ENCODE assay signal across 8 cellular contexts in the genomic region with DNA sequence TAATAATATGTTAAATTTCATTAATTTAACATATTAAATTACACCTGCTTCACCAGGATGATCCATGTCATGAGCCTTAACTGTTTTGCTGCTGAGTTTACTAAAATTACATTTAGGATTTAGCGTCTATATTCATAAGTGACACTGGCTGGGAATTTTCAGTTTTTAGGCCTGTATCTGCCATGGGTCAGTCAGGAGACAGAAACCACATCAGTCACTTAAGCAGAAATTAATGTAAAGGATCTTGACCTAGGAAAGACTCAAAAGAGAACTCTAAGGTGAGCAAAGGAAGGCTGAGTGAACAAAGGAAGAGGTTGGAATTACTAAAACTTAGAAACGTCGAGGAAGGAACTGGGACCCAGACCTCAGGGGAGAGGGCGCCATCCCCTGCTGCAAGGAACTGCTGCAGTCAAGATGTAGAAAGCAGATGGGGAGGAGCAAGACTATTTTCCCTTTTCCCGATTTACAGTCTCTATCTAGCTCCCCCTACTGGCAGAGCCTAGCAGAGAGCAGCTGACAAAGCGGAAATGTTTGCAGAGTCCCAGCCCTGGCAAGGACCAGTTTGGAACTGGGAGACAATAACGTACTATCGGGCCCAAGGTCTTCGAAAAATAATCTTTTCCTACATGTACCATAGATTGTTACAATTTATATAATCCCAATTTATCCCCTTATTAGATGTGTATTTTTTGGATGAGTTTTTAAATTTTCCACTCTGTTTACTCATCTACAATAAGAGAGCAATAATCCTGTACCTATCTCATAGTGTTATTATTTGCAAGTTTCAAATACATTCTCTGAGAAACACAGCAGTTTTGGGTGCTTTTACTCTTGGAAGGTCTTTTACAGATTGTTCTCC. TPM values are rescaled to one million over a fixed set of nuclear protein-coding genes. Genes with fewer than 3 reads are reported as not detected.
A peak's percentile ranks its signal among the peaks of the same experiment; 100 is the strongest.
DNase-seq lines count a peak whose midpoint lies in the region; ATAC-seq and TF ChIP-seq lines count a peak whose summit lies in the region.

No MANE protein-coding gene starts in this region.

- H3K27me3 Mint-ChIP-seq in Calu3 (ENCODE audit: unreplicated experiment) (no peaks in the 10 kb centered on the region), neural progenitor cell (ENCODE audit: insufficient read depth, low read depth) (peaks cover 3% of the 10 kb centered on the region)

- H3K9ac ChIP-seq in neural progenitor cell, result no peak overlapping the region

- H3K9me3 Mint-ChIP-seq in Calu3 (ENCODE audit: low read depth, unreplicated experiment), result no peaks in the 10 kb centered on the region
- H3K9me3 Mint-ChIP-seq in neural progenitor cell, result peaks cover 2% of the 10 kb centered on the region

- H3K4me1 ChIP-seq in Peyer's patch (no peaks in the 10 kb centered on the region), neural progenitor cell (no peaks in the 10 kb centered on the region), aorta (ENCODE audit: control insufficient read depth in 1 of 2, insufficient read depth in 2 of 2, low read length in 2 of 2) (no peaks in the 10 kb centered on the region)

- peak; percentile 76 for TF ChIP-seq CTCF in Calu3 (IDR thresholded peaks at IDR 0.05; ENCODE audit: unreplicated experiment)
- TF ChIP-seq CTCF in Peyer's patch (IDR thresholded peaks at IDR 0.05), result peak; percentile 56 to 72 (median 68)
- peak; percentile 96 for TF ChIP-seq CTCF in fibroblast of the aortic adventitia (IDR thresholded peaks at IDR 0.05; ENCODE audit: insufficient read depth, low read length)
- peak; percentile 97 for TF ChIP-seq CTCF in neural progenitor cell (IDR thresholded peaks at IDR 0.05)

- intact Hi-C loops in Calu3 (cut with micrococcal nuclease; ENCODE audit: unreplicated experiment) (no loop called here), aorta (cut with DNase I) (loop anchor here (2.0 to 5.0 kb wide), 2 partner anchors 66 to 150 kb away; no protein-coding TSS in a partner anchor)

- WGBS in aorta, 2 donors, result 10 to 12% methylated on average over 9 of the region's 9 CpGs

- H3K27me3 ChIP-seq in MG63, result no peaks in the 10 kb centered on the region
- no peaks in the 10 kb centered on the region for H3K27me3 ChIP-seq in Peyer's patch
- H3K27me3 ChIP-seq in neural progenitor cell, result no peaks in the 10 kb centered on the region
- no peaks in the 10 kb centered on the region for H3K27me3 ChIP-seq in aorta (ENCODE audit: control insufficient read depth in 1 of 2, insufficient read depth in 2 of 2, low read length in 1 of 2)

- no peak overlapping the region for H3K4me2 ChIP-seq in neural progenitor cell

- H3K79me2 ChIP-seq in neural progenitor cell (ENCODE audit: low read depth), result no peaks in the 10 kb centered on the region

- H3K36me3 ChIP-seq in MG63 (no peaks in the 10 kb centered on the region), Peyer's patch (no peaks in the 10 kb centered on the region), neural progenitor cell (no peaks in the 10 kb centered on the region), aorta (ENCODE audit: control insufficient read depth in 1 of 2, insufficient read depth in 2 of 2, low read length in 1 of 2) (no peaks in the 10 kb centered on the region)

- peaks cover 6% of the 10 kb centered on the region for H3K4me1 Mint-ChIP-seq in Calu3 (ENCODE audit: low read depth, unreplicated experiment)
- H3K4me1 Mint-ChIP-seq in neural progenitor cell, result peaks cover 5% of the 10 kb centered on the region

- H3K9me3 ChIP-seq in MG63, result no peaks in the 10 kb centered on the region
- H3K9me3 ChIP-seq in Peyer's patch, result no peaks in the 10 kb centered on the region
- no peaks in the 10 kb centered on the region for H3K9me3 ChIP-seq in neural progenitor cell (ENCODE audit: low read depth)
- H3K9me3 ChIP-seq in aorta (ENCODE audit: control insufficient read depth, low read length), result no peaks in the 10 kb centered on the region

- BruUV-seq in Calu3 (replicated peaks; lab: Mats Ljungman, UMichigan), result no TSS peak

- H3K36me3 Mint-ChIP-seq in Calu3 (ENCODE audit: insufficient read depth, unreplicated experiment) (no peaks in the 10 kb centered on the region), neural progenitor cell (no peaks in the 10 kb centered on the region)

- no peaks in the 10 kb centered on the region for H3F3A ChIP-seq in neural progenitor cell (ENCODE audit: low read depth)

- DNase-seq in Calu3 (peak; percentile 72), MG63 (peak; percentile 54), Peyer's patch (peak in 2 of 3 donors; percentile 77 to 89), activated T-helper 1 cell treated with Interleukin-2 at 50 U/mL for 16 hours (ENCODE audit: low read depth) (peak; percentile 29), fibroblast of the aortic adventitia (ENCODE audit: low read depth) (peak; percentile 87), neural progenitor cell (ENCODE audit: low spot score) (peak; percentile 94), aorta (peak; percentile 71 to 77)

- ATAC-seq in GM21576 (IDR thresholded peaks at IDR 0.05; ENCODE audit: unreplicated experiment) (peak; percentile 86), aorta (ENCODE audit: low FRiP score) (peak; percentile 88)

- no peak overlapping the region for H3K4me3 ChIP-seq in MG63
- no peak overlapping the region for H3K4me3 ChIP-seq in Peyer's patch
- H3K4me3 ChIP-seq in fibroblast of the aortic adventitia (ENCODE audit: low read depth, low read length), result no peak overlapping the region
- H3K4me3 ChIP-seq in neural progenitor cell, result no peak overlapping the region
- no peak overlapping the region for H3K4me3 ChIP-seq in aorta (ENCODE audit: low read length in 2 of 2)

- CTCF ChIA-PET in Calu3 (lab: Charles Lee), result interaction anchor here (1.0 to 1.7 kb wide), 3 partner anchors 10 to 154 kb away, joined by 4 to 8 read pairs (median 5); no protein-coding TSS in a partner anchor

- TF ChIP-seq POLR2A in Peyer's patch (IDR thresholded peaks at IDR 0.05), result no peak

- H3K4me3 Mint-ChIP-seq in Calu3 (ENCODE audit: low read depth, unreplicated experiment) (no peak overlapping the region), neural progenitor cell (no peak overlapping the region)

- peak overlapping the region; percentile 94 for H2AFZ ChIP-seq in neural progenitor cell (replicated peaks)

- no peak overlapping the region for H3K27ac Mint-ChIP-seq in Calu3 (ENCODE audit: unreplicated experiment)
- peak overlapping the region; percentile 14 for H3K27ac Mint-ChIP-seq in neural progenitor cell

- H3K27ac ChIP-seq in Peyer's patch (no peak overlapping the region), neural progenitor cell (no peak overlapping the region), aorta (ENCODE audit: low read depth in 1 of 2, low read length in 2 of 2) (no peak overlapping the region)

- H4K20me1 ChIP-seq in neural progenitor cell (ENCODE audit: low read depth), result no peaks in the 10 kb centered on the region

RNA-seq across cellular contexts. Expression of gene RBBP7, which starts 22.6 kb away (rescaled TPM):
- total RNA-seq in Calu3 (2022) (183 and 196 TPM in 2 replicates), Peyer's patch (100 to 1,000 TPM in 1 of 4 donors, 10 to 100 TPM in 3; 40.7 to 117 (median 47.8) TPM), fibroblast of the aortic adventitia (ENCODE audit: low replicate concordance) (120 and 172 TPM in 2 replicates), neural progenitor cell (ENCODE audit: low replicate concordance) (314 and 425 TPM in 2 replicates), aorta (10 to 100 TPM; 89.4 to 97.5 TPM)
- total RNA-seq in MG63 (2014; rRNA removed; shearing (Covaris generic); ENCODE audit: low replicate concordance), result 167 and 233 TPM in 2 replicates
- 100 to 1,000 TPM in 1 of 2 donors, 10 to 100 TPM in 1; 66.9 to 159 TPM for polyA plus RNA-seq in aorta

RNA-seq across cellular contexts. Expression of gene REPS2, which starts 53.7 kb away (rescaled TPM):
- total RNA-seq in Calu3 (2022), result 12.9 and 14.5 TPM in 2 replicates
- 0.07 TPM in 1 of 2 replicates, not detected in the other for total RNA-seq in MG63 (2014; rRNA removed; shearing (Covaris generic); ENCODE audit: low replicate concordance)
- total RNA-seq in Peyer's patch, result 1 to 10 TPM; 3.6 to 8.7 (median 5.6) TPM
- 0.82 and 1.7 TPM in 2 replicates for total RNA-seq in fibroblast of the aortic adventitia (ENCODE audit: low replicate concordance)
- 1.2 and 4.1 TPM in 2 replicates for total RNA-seq in neural progenitor cell (ENCODE audit: low replicate concordance)
- total RNA-seq in aorta, result 1 to 10 TPM; 6.2 to 7.9 TPM
- 1 to 10 TPM; 1.1 to 1.9 TPM for polyA plus RNA-seq in aorta

Comparison
In these comparisons a context has a peak if more than half of its experiments do, and no peak if none do; other contexts are left out.
1. DNase-seq: peak in every context shown above with its lines; median percentile 94 in neural progenitor cell; 87 in fibroblast of the aortic adventitia; 83 in Peyer's patch; 74 in aorta; 72 in Calu3; 54 in MG63; 29 in activated T-helper 1 cell treated with Interleukin-2 at 50 U/mL for 16 hours.